ENCODE assay signal across 1 cellular context in genomic region chr21:33703750-33704606, GRCh38.
TF ChIP-seq lines count a peak whose summit lies in the region.

No MANE protein-coding gene starts in this region.

TF ChIP-seq in IMR-90, 13 proteins besides CTCF, POLR2A, EP300 and RAD21 (continued from another document):
- TF ChIP-seq ELK1 (IDR thresholded peaks at IDR 0.05; ENCODE audit: borderline replicate concordance, low read depth, low read length), result no peak
- TF ChIP-seq MAFK (IDR thresholded peaks at IDR 0.05; ENCODE audit: low read depth, low read length), result no peak
- TF ChIP-seq SMC3 (IDR thresholded peaks at IDR 0.05; ENCODE audit: low read depth, low read length), result no peak
- TF ChIP-seq CHD1 (IDR thresholded peaks at IDR 0.05; ENCODE audit: low read depth, low read length), result no peak
